In the genomic region with DNA sequence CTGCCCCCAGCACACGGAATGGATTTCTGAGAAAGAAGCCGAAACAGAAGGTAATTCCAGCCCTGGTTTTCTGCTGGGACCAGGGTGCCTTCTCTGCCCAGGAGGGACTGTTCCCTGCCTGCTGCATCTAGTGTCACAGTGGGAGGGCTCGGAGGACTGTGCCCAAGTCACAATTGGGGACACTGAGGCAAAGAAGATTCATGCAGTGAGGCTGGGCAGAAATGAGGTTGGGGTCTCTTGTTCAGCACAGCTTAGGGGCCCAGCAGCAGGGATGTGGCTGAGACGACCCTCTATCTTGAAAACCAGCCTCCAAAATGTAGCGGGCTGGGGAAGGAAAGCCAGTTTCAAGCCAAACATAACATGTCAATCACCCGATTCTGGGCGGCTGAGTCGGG, we compare ENCODE assay signal across 13 cellular contexts. TPM values are rescaled to one million over a fixed set of nuclear protein-coding genes. Genes with fewer than 3 reads are reported as not detected.
DNase-seq lines count a peak whose midpoint lies in the region; ATAC-seq and TF ChIP-seq lines count a peak whose summit lies in the region.
"Had no signal": no experiment of that assay in that cellular context is flagged by ENCODE, and none has a peak within 500 bp of the region (broad histone marks: within the 10 kb centered on the region; RNA-seq: fewer than 3 reads in every experiment).

No MANE protein-coding gene starts in this region.

- H4K20me1 ChIP-seq in KMS-11 (ENCODE audit: insufficient read depth) = no peaks in the 10 kb centered on the region

- H4K8ac ChIP-seq in neuronal stem cell (ENCODE audit: low read depth, low read length) = no peak overlapping the region

- no peak overlapping the region for H4K91ac ChIP-seq in neuronal stem cell (ENCODE audit: low read depth, low read length, poor library complexity)

- H3K27ac ChIP-seq in CD4-positive, alpha-beta memory T cell (ENCODE audit: low read depth, low read length) = peak overlapping the region; percentile 83
- H3K27ac ChIP-seq in KMS-11 (peak overlapping the region; percentile 82), neuronal stem cell (replicated peaks; ENCODE audit: low read length) (no peak overlapping the region)
- H3K27ac ChIP-seq: ovary had no signal

- peak overlapping the region; percentile 46 for H2BK12ac ChIP-seq in neuronal stem cell (ENCODE audit: low read length)

- no peak for TF ChIP-seq CTCF in KMS-11 (conservative IDR thresholded peaks at IDR 0.05; ENCODE audit: low read depth, low read length)
- TF ChIP-seq CTCF in chondrocyte (IDR thresholded peaks at IDR 0.05) = no peak

- DNase-seq in CD4-positive, alpha-beta memory T cell = peak in 1 of 5 donors; percentile 48
- DNase-seq in chondrocyte (ENCODE audit: low spot score) (no peak), neuronal stem cell (ENCODE audit: low spot score) (no peak), DMS153 treated with DMSO at 0.1 percent for 48 hours (lab: John Stamatoyannopoulos, UW; ENCODE audit: unreplicated experiment) (no peak)
- no peak for DNase-seq in stimulated activated naive CD4-positive, alpha-beta T cell treated with Interleukin-2 at 50 U/mL for 16 hours (lab: John Stamatoyannopoulos, UW)
- DNase-seq: islet precursor cell, NCI-H2081, PC-3 had no signal

- no peaks in the 10 kb centered on the region for H3K27me3 Mint-ChIP-seq in CD4-positive, alpha-beta memory T cell
- no peaks in the 10 kb centered on the region for H3K27me3 Mint-ChIP-seq in chondrocyte (ENCODE audit: low read depth)

- H3K4me2 ChIP-seq in KMS-11 (peak overlapping the region; percentile 92), neuronal stem cell (ENCODE audit: insufficient read depth, low read length, poor library complexity, severe bottlenecking) (no peak overlapping the region)

- peaks cover 0 to 20% of the 10 kb centered on the region in 2 donors for H3K36me3 Mint-ChIP-seq in CD4-positive, alpha-beta memory T cell
- H3K36me3 Mint-ChIP-seq in chondrocyte (ENCODE audit: low read depth) = no peaks in the 10 kb centered on the region

- CTCF ChIA-PET in CD4-positive, alpha-beta memory T cell (lab: Charles Lee; ENCODE audit: partially characterized antibody) = interaction anchor here (0.8 to 1.7 kb wide), 3 partner anchors 8 to 225 kb away, joined by 3 to 6 read pairs (median 4); no protein-coding TSS in a partner anchor

- peak overlapping the region; percentile 62 for H2BK5ac ChIP-seq in neuronal stem cell (ENCODE audit: low read length)

- H3K9me3 Mint-ChIP-seq in CD4-positive, alpha-beta memory T cell = no peaks in the 10 kb centered on the region
- H3K9me3 Mint-ChIP-seq in chondrocyte (ENCODE audit: low read depth) = no peaks in the 10 kb centered on the region

- no peak overlapping the region for H3K23ac ChIP-seq in neuronal stem cell (ENCODE audit: low read depth, low read length, poor library complexity)

- peak overlapping the region; percentile 94 to 99 (median 98) for H3K4me3 Mint-ChIP-seq in CD4-positive, alpha-beta memory T cell
- H3K4me3 Mint-ChIP-seq in chondrocyte (ENCODE audit: unreplicated experiment) = peak overlapping the region; percentile 65

- H2BK120ac ChIP-seq in neuronal stem cell (ENCODE audit: low read depth, low read length) = no peak overlapping the region

- H2AK5ac ChIP-seq in neuronal stem cell (ENCODE audit: low read depth, low read length) = peak overlapping the region; percentile 53

- H3K27ac Mint-ChIP-seq in CD4-positive, alpha-beta memory T cell = peak overlapping the region; percentile 93 to 99 (median 96)
- H3K27ac Mint-ChIP-seq in chondrocyte (ENCODE audit: unreplicated experiment) = peak overlapping the region; percentile 93

- POLR2A ChIA-PET in CD4-positive, alpha-beta memory T cell (lab: Charles Lee; ENCODE audit: partially characterized antibody) = interaction anchor here (0.8 to 8.7 kb wide), 29 partner anchors 8 to 231 kb away, joined by 3 to 118 read pairs (median 5); a partner anchor contains a TSS

- H3K79me1 ChIP-seq in neuronal stem cell (ENCODE audit: low read depth, low read length) = no peaks in the 10 kb centered on the region

- no peaks in the 10 kb centered on the region for H3K36me3 ChIP-seq in CD4-positive, alpha-beta memory T cell (ENCODE audit: insufficient read depth, low read length)
- H3K36me3 ChIP-seq in KMS-11 (ENCODE audit: insufficient read depth) (no peaks in the 10 kb centered on the region), neuronal stem cell (replicated peaks in 1 of 2; ENCODE audit: control insufficient read depth in 2 of 2, insufficient read depth in 2 of 2, low read length in 2 of 2) (no peaks in the 10 kb centered on the region)
- H3K36me3 ChIP-seq: ovary had no signal

- peaks cover 55% of the 10 kb centered on the region for H3K4me1 ChIP-seq in CD4-positive, alpha-beta memory T cell (ENCODE audit: insufficient read depth, low read length)
- peaks cover 57% of the 10 kb centered on the region for H3K4me1 ChIP-seq in KMS-11 (ENCODE audit: low read depth, poor library complexity, severe bottlenecking)
- H3K4me1 ChIP-seq in neuronal stem cell (ENCODE audit: control insufficient read depth in 2 of 2, insufficient read depth in 1 of 2, low read depth in 1 of 2, low read length in 2 of 2) = peaks cover 6 to 7% of the 10 kb centered on the region in 2 donors

- H3K4ac ChIP-seq in neuronal stem cell (ENCODE audit: low read length) = no peak overlapping the region

- intact Hi-C loops in CD4-positive, alpha-beta memory T cell (cut with micrococcal nuclease) = loop anchor here (1.0 to 2.0 kb wide), 6 partner anchors 24 to 167 kb away; no protein-coding TSS in a partner anchor

- peak overlapping the region; percentile 27 for H3K18ac ChIP-seq in neuronal stem cell (ENCODE audit: low read length)

- no peaks in the 10 kb centered on the region for H3K9me3 ChIP-seq in CD4-positive, alpha-beta memory T cell (ENCODE audit: control insufficient read depth in 1 of 2, low read length in 2 of 2)
- H3K9me3 ChIP-seq in neuronal stem cell (replicated peaks in 1 of 2; ENCODE audit: control insufficient read depth in 2 of 2, insufficient read depth in 1 of 2, low read depth in 1 of 2, low read length in 2 of 2) = no peaks in the 10 kb centered on the region
- H3K9me3 ChIP-seq: ovary had no signal

- H3K27me3 ChIP-seq in CD4-positive, alpha-beta memory T cell (ENCODE audit: insufficient read depth, low read length) = no peaks in the 10 kb centered on the region
- H3K27me3 ChIP-seq in KMS-11 (ENCODE audit: insufficient read depth, low read depth) (no peaks in the 10 kb centered on the region), neuronal stem cell (ENCODE audit: control insufficient read depth in 3 of 3, insufficient read depth in 3 of 3, low read depth in 1 of 3, low read length in 3 of 3) (peaks cover 0 to 19% (median 0%) of the 10 kb centered on the region in 3 experiments)
- H3K27me3 ChIP-seq: ovary had no signal

- no peak for ATAC-seq in HG03159 (IDR thresholded peaks at IDR 0.05; ENCODE audit: unreplicated experiment)
- no peak for ATAC-seq in HG03457 (IDR thresholded peaks at IDR 0.05; ENCODE audit: unreplicated experiment)

- peaks cover 31% of the 10 kb centered on the region for H3K79me2 ChIP-seq in KMS-11 (ENCODE audit: insufficient read depth, low read depth)

- H2BK15ac ChIP-seq in neuronal stem cell (ENCODE audit: low read length) = no peak overlapping the region

- H2AFZ ChIP-seq in KMS-11 (ENCODE audit: low read depth) (peak overlapping the region; percentile 54), neuronal stem cell (ENCODE audit: low read length) (no peak overlapping the region)

- no peak overlapping the region for H3K14ac ChIP-seq in neuronal stem cell (ENCODE audit: low read length)

- H3K4me3 ChIP-seq in CD4-positive, alpha-beta memory T cell (ENCODE audit: low read length in 2 of 2) = peak overlapping the region; percentile 69 to 98
- H3K4me3 ChIP-seq in KMS-11 (IDR thresholded peaks at IDR 0.05; ENCODE audit: insufficient read depth, low read depth, low read length) (no peak overlapping the region), neuronal stem cell (ENCODE audit: low read length in 2 of 2) (no peak overlapping the region)
- H3K4me3 ChIP-seq: ovary had no signal

- no CpG with 5 or more reads among the region's 8 CpGs for WGBS in neuronal stem cell (ENCODE audit: extremely low coverage in 2 of 2, insufficient read length in 2 of 2, insufficient replicate concordance in 1 of 2), 2 donors

- H3K9ac ChIP-seq in KMS-11 (peak overlapping the region; percentile 88), neuronal stem cell (ENCODE audit: low read depth, low read length, poor library complexity) (peak overlapping the region; percentile 12)

- H3K4me1 Mint-ChIP-seq in CD4-positive, alpha-beta memory T cell = peaks cover 38 to 85% (median 59%) of the 10 kb centered on the region in 4 donors
- H3K4me1 Mint-ChIP-seq in chondrocyte (ENCODE audit: low read depth) = peaks cover 61% of the 10 kb centered on the region

RNA-seq across cellular contexts. Expression of a gene that starts 0.6 kb away (rescaled TPM):
- total RNA-seq in CD4-positive, alpha-beta memory T cell = 10 to 100 TPM; 28.3 to 29.1 TPM
- 10 to 100 TPM; 18.4 to 28.3 TPM for polyA plus RNA-seq in CD4-positive, alpha-beta memory T cell
- 2.1 to 11.3 TPM (median 2.2 TPM) in 3 replicates for total RNA-seq in chondrocyte
- 0.13 TPM for polyA plus RNA-seq in neuronal stem cell (2013, experiment 1 of 2)
- 0.14 TPM for polyA plus RNA-seq in neuronal stem cell (2013, experiment 2 of 2)
- total RNA-seq: epithelial cell of proximal tubule had no signal

Comparison
In these comparisons a context has a peak if more than half of its experiments do, and no peak if none do; other contexts are left out.
1. H3K4me3 ChIP-seq: peak in CD4-positive, alpha-beta memory T cell (2 of 2); none in KMS-11 (single experiment) and neuronal stem cell (0 of 2).